Comparison of ENCODE assay signal across 8 cellular contexts in genomic region chr7:30284298-30285066, GRCh38. TPM values are rescaled to one million over a fixed set of nuclear protein-coding genes. Genes with fewer than 3 reads are reported as not detected.
DNase-seq lines count a peak whose midpoint lies in the region; TF ChIP-seq lines count a peak whose summit lies in the region.

ZNRF2 (plus strand) TSS chr7:30284597; CDS start chr7:30285358, 761 bp downstream.

- H3K27ac ChIP-seq in neural cell (ENCODE audit: low read length) (peak within 1 kb of the TSS; percentile 77), stomach (peak within 1 kb of the TSS; percentile 97 to 100 (median 99))

- peaks cover 51% of the 10 kb centered on the region for H3K79me2 ChIP-seq in Loucy (ENCODE audit: insufficient read depth, low read length)
- peaks cover 19% of the 10 kb centered on the region for H3K79me2 ChIP-seq in neural cell (replicated peaks; ENCODE audit: insufficient read depth, low read length)

- H3K9me2 ChIP-seq in Loucy (replicated peaks; ENCODE audit: low read depth, low read length) = no peaks in the 10 kb centered on the region
- no peaks in the 10 kb centered on the region for H3K9me2 ChIP-seq in neural cell (ENCODE audit: insufficient read depth, low read length)

- H3K4me1 ChIP-seq in ES-I3 (ENCODE audit: insufficient read depth, low read length) (peaks cover 5% of the 10 kb centered on the region), Loucy (ENCODE audit: insufficient read depth, low read length, poor library complexity, severe bottlenecking) (peaks cover 35% of the 10 kb centered on the region), stomach (peaks cover 17 to 41% (median 32%) of the 10 kb centered on the region in 4 donors)

- peak; percentile 37; the same call in 1 of the 2 replicates for TF ChIP-seq CTCF in Loucy (conservative IDR thresholded peaks at IDR 0.05; ENCODE audit: low read length)
- peak; percentile 73 for TF ChIP-seq CTCF in neural cell (IDR thresholded peaks at IDR 0.05; ENCODE audit: poor library complexity, severe bottlenecking)
- TF ChIP-seq CTCF in stomach (IDR thresholded peaks at IDR 0.05) = peak in 4 of 7 experiments; percentile 38 to 63 (median 42)

- peaks cover 6% of the 10 kb centered on the region; the same call in 1 of the 2 replicates for H3K27me3 ChIP-seq in H7 (ENCODE audit: control insufficient read depth, insufficient read depth, low read length)
- H3K27me3 ChIP-seq in Loucy (ENCODE audit: insufficient read depth, low read length, poor library complexity, severe bottlenecking) = no peaks in the 10 kb centered on the region
- no peaks in the 10 kb centered on the region for H3K27me3 ChIP-seq in neural cell (ENCODE audit: insufficient read depth, low read depth, low read length)
- no peaks in the 10 kb centered on the region for H3K27me3 ChIP-seq in stomach

- intact Hi-C loops in stomach (cut with DNase I; ENCODE audit: low total_unique reads) = no loop called here

- H3F3A ChIP-seq in Loucy (ENCODE audit: low read depth) = 0 out of 2 replicates have a peak, but pooled peaks cover 4% of the 10 kb centered on the region
- no peaks in the 10 kb centered on the region for H3F3A ChIP-seq in neural cell (ENCODE audit: insufficient read depth, low read length, poor library complexity, severe bottlenecking)

- H3K9ac ChIP-seq in ES-I3 (ENCODE audit: low read depth, low read length) (peak within 1 kb of the TSS; percentile 83), Loucy (ENCODE audit: low read depth, low read length, poor library complexity, severe bottlenecking) (peak within 1 kb of the TSS; percentile 89), neural cell (ENCODE audit: low read length) (peak within 1 kb of the TSS; percentile 72)

- H2AFZ ChIP-seq in Loucy (ENCODE audit: low read length) (peak within 1 kb of the TSS; percentile 80), neural cell (ENCODE audit: low read depth, low read length) (no peak within 1 kb of the TSS)

- H3K4me2 ChIP-seq in Loucy (ENCODE audit: low read depth, low read length, poor library complexity, severe bottlenecking) (peak within 1 kb of the TSS; percentile 100), neural cell (ENCODE audit: low read length) (peak within 1 kb of the TSS; percentile 41)

- WGBS in stomach, 5 donors = 0 to 1% (median 0%) methylated on average over 44 to 96 of the region's 96 CpGs

- H3K4me3 ChIP-seq in H7 (ENCODE audit: insufficient read depth, low read depth, low read length) = peak within 1 kb of the TSS; percentile 84
- H3K4me3 ChIP-seq in Loucy (ENCODE audit: low read length, poor library complexity, severe bottlenecking) = peak within 1 kb of the TSS; percentile 86
- H3K4me3 ChIP-seq in neural cell (ENCODE audit: low read length) = peak within 1 kb of the TSS; percentile 90
- H3K4me3 ChIP-seq in stomach = peak within 1 kb of the TSS; percentile 71 to 90 (median 86)

- TF ChIP-seq POLR2A in Raji (IDR thresholded peaks at IDR 0.05; ENCODE audit: insufficient read depth, low read depth, low read length) (peak; percentile 60), stomach (IDR thresholded peaks at IDR 0.05) (peak in 1 of 4 donors; percentile 62)

- H4K20me1 ChIP-seq in Loucy (ENCODE audit: insufficient read depth, low read length, poor library complexity, severe bottlenecking) (peaks cover 32% of the 10 kb centered on the region), neural cell (ENCODE audit: insufficient read depth) (peaks cover 6% of the 10 kb centered on the region)

- peak; percentile 96 for DNase-seq in H7
- DNase-seq in activated effector memory CD4-positive, alpha-beta T cell treated with anti-CD3 and anti-CD28 coated beads, Interleukin-2, amount 50 U/mL, for 16 hours = peak; percentile 100
- DNase-seq in fibroblast of the conjunctiva (ENCODE audit: low read depth) = peak; percentile 96
- peak; percentile 99 for DNase-seq in stomach

- TF ChIP-seq EP300 in neural cell (conservative IDR thresholded peaks at IDR 0.05; ENCODE audit: poor library complexity, severe bottlenecking) (peak; percentile 51), stomach (IDR thresholded peaks at IDR 0.05) (no peak)

- no peaks in the 10 kb centered on the region for H3K36me3 ChIP-seq in ES-I3 (ENCODE audit: insufficient read depth, low read length)
- H3K36me3 ChIP-seq in H7 (replicated peaks; ENCODE audit: control insufficient read depth, insufficient read depth, low read length) = no peaks in the 10 kb centered on the region
- H3K36me3 ChIP-seq in Loucy (ENCODE audit: insufficient read depth, low read length) = no peaks in the 10 kb centered on the region; the same call in 1 of the 2 replicates
- H3K36me3 ChIP-seq in neural cell (ENCODE audit: insufficient read depth, low read length) = no peaks in the 10 kb centered on the region
- no peaks in the 10 kb centered on the region for H3K36me3 ChIP-seq in stomach

- H3K9me3 ChIP-seq in ES-I3 (ENCODE audit: control insufficient read depth, insufficient read depth, low read length) (no peaks in the 10 kb centered on the region), Loucy (ENCODE audit: insufficient read depth, low read depth, low read length) (no peaks in the 10 kb centered on the region), neural cell (ENCODE audit: low read length) (no peaks in the 10 kb centered on the region), stomach (no peaks in the 10 kb centered on the region)

- TF ChIP-seq RAD21 in neural cell (conservative IDR thresholded peaks at IDR 0.05) = peak; percentile 53

TF ChIP-seq in neural cell, 6 proteins besides CTCF, POLR2A, EP300 and RAD21:
- TF ChIP-seq EZH2 (IDR thresholded peaks at IDR 0.05; ENCODE audit: borderline replicate concordance, insufficient read depth, low read length, poor library complexity, severe bottlenecking) (no peak), POLR2AphosphoS5 (IDR thresholded peaks at IDR 0.05) (peak; percentile 60), TAF1 (IDR thresholded peaks at IDR 0.05; ENCODE audit: low read depth) (no peak), MXI1 (conservative IDR thresholded peaks at IDR 0.05; ENCODE audit: poor library complexity, severe bottlenecking) (peak; percentile 82), SMC3 (conservative IDR thresholded peaks at IDR 0.05; ENCODE audit: poor library complexity) (no peak)
- TF ChIP-seq, protein P1, sequence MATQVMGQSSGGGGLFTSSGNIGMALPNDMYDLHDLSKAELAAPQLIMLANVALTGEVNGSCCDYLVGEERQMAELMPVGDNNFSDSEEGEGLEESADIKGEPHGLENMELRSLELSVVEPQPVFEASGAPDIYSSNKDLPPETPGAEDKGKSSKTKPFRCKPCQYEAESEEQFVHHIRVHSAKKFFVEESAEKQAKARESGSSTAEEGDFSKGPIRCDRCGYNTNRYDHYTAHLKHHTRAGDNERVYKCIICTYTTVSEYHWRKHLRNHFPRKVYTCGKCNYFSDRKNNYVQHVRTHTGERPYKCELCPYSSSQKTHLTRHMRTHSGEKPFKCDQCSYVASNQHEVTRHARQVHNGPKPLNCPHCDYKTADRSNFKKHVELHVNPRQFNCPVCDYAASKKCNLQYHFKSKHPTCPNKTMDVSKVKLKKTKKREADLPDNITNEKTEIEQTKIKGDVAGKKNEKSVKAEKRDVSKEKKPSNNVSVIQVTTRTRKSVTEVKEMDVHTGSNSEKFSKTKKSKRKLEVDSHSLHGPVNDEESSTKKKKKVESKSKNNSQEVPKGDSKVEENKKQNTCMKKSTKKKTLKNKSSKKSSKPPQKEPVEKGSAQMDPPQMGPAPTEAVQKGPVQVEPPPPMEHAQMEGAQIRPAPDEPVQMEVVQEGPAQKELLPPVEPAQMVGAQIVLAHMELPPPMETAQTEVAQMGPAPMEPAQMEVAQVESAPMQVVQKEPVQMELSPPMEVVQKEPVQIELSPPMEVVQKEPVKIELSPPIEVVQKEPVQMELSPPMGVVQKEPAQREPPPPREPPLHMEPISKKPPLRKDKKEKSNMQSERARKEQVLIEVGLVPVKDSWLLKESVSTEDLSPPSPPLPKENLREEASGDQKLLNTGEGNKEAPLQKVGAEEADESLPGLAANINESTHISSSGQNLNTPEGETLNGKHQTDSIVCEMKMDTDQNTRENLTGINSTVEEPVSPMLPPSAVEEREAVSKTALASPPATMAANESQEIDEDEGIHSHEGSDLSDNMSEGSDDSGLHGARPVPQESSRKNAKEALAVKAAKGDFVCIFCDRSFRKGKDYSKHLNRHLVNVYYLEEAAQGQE (IDR thresholded peaks at IDR 0.05; ENCODE audit: borderline replicate concordance) = peak; percentile 72

RNA-seq across cellular contexts. Expression of gene ZNRF2, which starts in this region (rescaled TPM):
- total RNA-seq in H7 (2014; rRNA removed; shearing (Covaris generic)) = 15.6 and 23.8 TPM in 2 replicates
- polyA plus RNA-seq in neural cell = 9.5 and 12.2 TPM in 2 replicates
- polyA minus RNA-seq in neural cell = 44.6 and 48.9 TPM in 2 replicates
- 100 to 1,000 TPM in 1 of 5 donors, 10 to 100 TPM in 4; 23.3 to 209 (median 29.0) TPM for total RNA-seq in stomach
- 10 to 100 TPM in 2 of 3 donors, 1 to 10 TPM in 1; 5.4 to 13.9 (median 10.3) TPM for polyA plus RNA-seq in stomach

Comparison
In these comparisons a context has a peak if more than half of its experiments do, and no peak if none do; other contexts are left out.
1. Peak in every context shown above with its lines: DNase-seq, H3K4me3 ChIP-seq and H3K27ac ChIP-seq.